Comparison of ENCODE assay signal across 9 cellular contexts in the genomic region with DNA sequence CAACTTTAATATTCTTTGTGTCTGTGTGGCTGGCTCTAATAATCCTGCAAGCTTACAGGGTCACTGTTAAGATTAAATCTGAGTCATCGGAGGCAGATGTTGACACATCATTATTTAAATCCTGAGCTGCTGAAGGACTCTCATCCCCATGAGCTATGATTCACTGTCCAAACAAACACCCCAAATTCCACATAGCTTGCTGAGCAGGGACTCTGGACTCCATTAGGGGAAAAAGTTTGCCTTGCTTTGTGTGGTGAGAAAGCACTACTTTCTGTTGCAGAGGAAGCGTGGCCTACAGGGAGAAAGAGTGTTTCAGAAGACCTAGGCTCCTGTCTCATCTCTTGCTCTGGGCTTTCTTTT.
A peak's percentile ranks its signal among the peaks of the same experiment; 100 is the strongest.
DNase-seq lines count a peak whose midpoint lies in the region; TF ChIP-seq lines count a peak whose summit lies in the region.
"Had no signal": no experiment of that assay in that cellular context is flagged by ENCODE, and none has a peak within 500 bp of the region (broad histone marks: within the 10 kb centered on the region; RNA-seq: fewer than 3 reads in every experiment).

No MANE protein-coding gene starts in this region.

- H3K36me3 Mint-ChIP-seq in endodermal cell (ENCODE audit: low read depth): no peaks in the 10 kb centered on the region

- H3K4me1 ChIP-seq in endodermal cell (ENCODE audit: control insufficient read depth, insufficient read depth, low read length) (peaks cover 21% of the 10 kb centered on the region), osteoblast (ENCODE audit: insufficient read depth, low read length) (peaks cover 52% of the 10 kb centered on the region), tibial artery (peaks cover 0 to 20% (median 4%) of the 10 kb centered on the region in 4 donors)

- H3K9ac ChIP-seq in endodermal cell (ENCODE audit: extremely low read depth, low read length, poor library complexity, severe bottlenecking): no peak overlapping the region

- no peaks in the 10 kb centered on the region for H4K20me1 ChIP-seq in osteoblast (ENCODE audit: insufficient read depth, low read length)

- no peak overlapping the region for H2AFZ ChIP-seq in osteoblast (ENCODE audit: low read length)

- no peaks in the 10 kb centered on the region for H3K79me2 ChIP-seq in osteoblast (ENCODE audit: insufficient read depth, low read length)

- H3K27me3 ChIP-seq in endodermal cell (ENCODE audit: control insufficient read depth, insufficient read depth, low read length, poor library complexity, severe bottlenecking) (peaks cover 47% of the 10 kb centered on the region), osteoblast (ENCODE audit: insufficient read depth, low read length) (no peaks in the 10 kb centered on the region), tibial artery (no peaks in the 10 kb centered on the region)

- H3K27ac ChIP-seq in endodermal cell (ENCODE audit: low read depth, low read length) (no peak overlapping the region), osteoblast (ENCODE audit: low read depth, low read length) (peak overlapping the region; percentile 83), tibial artery (peak overlapping the region in 1 of 2 donors; percentile 44), substantia nigra (ENCODE audit: low read depth, low read length, poor library complexity, severe bottlenecking) (no peak overlapping the region)

- no peak overlapping the region for H3K4me3 Mint-ChIP-seq in endodermal cell

- peaks cover 65% of the 10 kb centered on the region for H3K27me3 Mint-ChIP-seq in endodermal cell (ENCODE audit: insufficient read depth)

- H3K4me3 ChIP-seq in endodermal cell (ENCODE audit: low read length) (no peak overlapping the region), osteoblast (ENCODE audit: insufficient read depth, low read length) (no peak overlapping the region), tibial artery (no peak overlapping the region)
- H3K4me3 ChIP-seq: skin epidermis had no signal

- TF ChIP-seq CTCF in endodermal cell (conservative IDR thresholded peaks at IDR 0.05) (no peak), osteoblast (IDR thresholded peaks at IDR 0.05; ENCODE audit: extremely low read depth, low read depth, low read length) (no peak), tibial artery (IDR thresholded peaks at IDR 0.05) (no peak)

- H3K36me3 ChIP-seq in endodermal cell (ENCODE audit: control insufficient read depth, insufficient read depth, low read length) (no peaks in the 10 kb centered on the region), osteoblast (ENCODE audit: insufficient read depth, low read length) (no peaks in the 10 kb centered on the region), tibial artery (no peaks in the 10 kb centered on the region)

- H3K4me1 Mint-ChIP-seq in endodermal cell: peaks cover 51% of the 10 kb centered on the region

- no peaks in the 10 kb centered on the region for H3K9me3 Mint-ChIP-seq in endodermal cell

- DNase-seq in ELR (ENCODE audit: low read depth) (peak; percentile 97), NCI-H524 treated with DMSO at 0.1 percent for 48 hours (lab: John Stamatoyannopoulos, UW) (peak; percentile 30), endodermal cell (no peak), osteoblast (ENCODE audit: insufficient read length, low spot score, missing footprints) (peak; percentile 97), tibial artery (no peak), substantia nigra (lab: John Stamatoyannopoulos, UW) (no peak), CD1c-positive myeloid dendritic cell (ENCODE audit: extremely low spot score) (no peak), midbrain (lab: John Stamatoyannopoulos, UW) (no peak)

- peak overlapping the region; percentile 21 for H3K4me2 ChIP-seq in osteoblast (ENCODE audit: insufficient read depth, low read length)

- H3K27ac Mint-ChIP-seq in endodermal cell: peak overlapping the region; percentile 44

- 58% methylated on average over 2 of the region's 2 CpGs; no CpG with 5 or more reads in 1 of the 2 experiments for WGBS in endodermal cell (ENCODE audit: insufficient coverage in 1 of 2, insufficient read length in 1 of 2), 2 experiments

- intact Hi-C loops in tibial artery (cut with DNase I; ENCODE audit: low total_unique reads): no loop called here

- peaks cover 9% of the 10 kb centered on the region for H3K9me3 ChIP-seq in endodermal cell (ENCODE audit: control insufficient read depth, low read length)
- no peaks in the 10 kb centered on the region for H3K9me3 ChIP-seq in osteoblast (ENCODE audit: low read depth, low read length)
- H3K9me3 ChIP-seq in tibial artery: no peaks in the 10 kb centered on the region

Comparison
In these comparisons a context has a peak if more than half of its experiments do, and no peak if none do; other contexts are left out.
1. DNase-seq: peak in ELR (single experiment), NCI-H524 treated with DMSO at 0.1 percent for 48 hours (single experiment) and osteoblast (single experiment); none in endodermal cell (single experiment), tibial artery (0 of 2), substantia nigra (0 of 49), CD1c-positive myeloid dendritic cell (single experiment) and midbrain (single experiment).